16 cellular contexts compared by ENCODE assay signal in genomic region chr15:31217566-31218270, GRCh38.
DNase-seq lines count a peak whose midpoint lies in the region; ATAC-seq and FAIRE-seq lines count a peak whose summit lies in the region.
"Had no signal": no experiment of that assay in that cellular context is flagged by ENCODE, and none has a peak within 500 bp of the region (broad histone marks: within the 10 kb centered on the region; RNA-seq: fewer than 3 reads in every experiment).

No MANE protein-coding gene starts in this region.

- H3K27me3 ChIP-seq in CD8-positive, alpha-beta memory T cell (ENCODE audit: insufficient read depth, low read length, poor library complexity, severe bottlenecking), result no peaks in the 10 kb centered on the region
- H3K27me3 ChIP-seq in small intestine (ENCODE audit: control insufficient read depth in 2 of 2, insufficient read depth in 2 of 2, low read length in 2 of 2), result no peaks in the 10 kb centered on the region
- H3K27me3 ChIP-seq: heart right ventricle had no signal

- ATAC-seq in activated CD4-positive, CD25-positive, alpha-beta regulatory T cell treated with anti-CD3 and anti-CD28 coated beads, Interleukin-2, amount 50 U/mL, for 24 hours, result no peak
- ATAC-seq in T-helper 17 cell, result no peak
- no peak for ATAC-seq in natural killer cell treated with Interleukin-12 subunit alpha and Interleukin-12 subunit beta and Interleukin-15 and Interleukin-18, amount 100 ng/mL, for 72 hours
- ATAC-seq in GM21717 (IDR thresholded peaks at IDR 0.05; ENCODE audit: unreplicated experiment), result no peak
- ATAC-seq: HCT116, heart right ventricle had no signal

- no peaks in the 10 kb centered on the region for H3K27me3 Mint-ChIP-seq in CD8-positive, alpha-beta memory T cell
- no peaks in the 10 kb centered on the region for H3K27me3 Mint-ChIP-seq in T-helper 17 cell
- H3K27me3 Mint-ChIP-seq in natural killer cell treated with Interleukin-12 subunit alpha and Interleukin-12 subunit beta and Interleukin-15 and Interleukin-18, amount 100 ng/mL, for 72 hours, result no peaks in the 10 kb centered on the region

- POLR2A ChIA-PET in CD8-positive, alpha-beta memory T cell (lab: Charles Lee), result no interaction called here

- FAIRE-seq in small intestine (lab: Jason Lieb, UNC), result no peak

- H3K4me1 Mint-ChIP-seq in CD8-positive, alpha-beta memory T cell, result peaks cover 20 to 35% (median 27%) of the 10 kb centered on the region in 3 donors
- H3K4me1 Mint-ChIP-seq in T-helper 17 cell, result peaks cover 37% of the 10 kb centered on the region
- H3K4me1 Mint-ChIP-seq in natural killer cell treated with Interleukin-12 subunit alpha and Interleukin-12 subunit beta and Interleukin-15 and Interleukin-18, amount 100 ng/mL, for 72 hours (ENCODE audit: low read depth in 2 of 2), result peaks cover 18 to 20% of the 10 kb centered on the region in 2 donors

- no peaks in the 10 kb centered on the region for H3K9me3 Mint-ChIP-seq in CD8-positive, alpha-beta memory T cell
- H3K9me3 Mint-ChIP-seq in natural killer cell treated with Interleukin-12 subunit alpha and Interleukin-12 subunit beta and Interleukin-15 and Interleukin-18, amount 100 ng/mL, for 72 hours, result no peaks in the 10 kb centered on the region
- H3K9me3 Mint-ChIP-seq: endodermal cell had no signal

- peak overlapping the region in 7 of 8 donors; percentile 43 to 98 (median 91) for H3K27ac Mint-ChIP-seq in CD8-positive, alpha-beta memory T cell
- H3K27ac Mint-ChIP-seq in T-helper 17 cell, result peak overlapping the region; percentile 56
- H3K27ac Mint-ChIP-seq in natural killer cell treated with Interleukin-12 subunit alpha and Interleukin-12 subunit beta and Interleukin-15 and Interleukin-18, amount 100 ng/mL, for 72 hours, result peak overlapping the region; percentile 75 to 89
- H3K27ac Mint-ChIP-seq: endodermal cell had no signal

- peaks cover 24% of the 10 kb centered on the region for H3K4me1 ChIP-seq in CD8-positive, alpha-beta memory T cell (ENCODE audit: insufficient read depth, low read length)
- peaks cover 5 to 10% of the 10 kb centered on the region in 2 donors for H3K4me1 ChIP-seq in small intestine (ENCODE audit: control insufficient read depth in 2 of 2, insufficient read depth in 1 of 2, low read depth in 1 of 2, low read length in 1 of 2)

- no peaks in the 10 kb centered on the region for H3K9me3 ChIP-seq in CD8-positive, alpha-beta memory T cell (ENCODE audit: low read length)
- H3K9me3 ChIP-seq in T-helper 17 cell (ENCODE audit: control insufficient read depth, low read length, poor library complexity, severe bottlenecking), result no peaks in the 10 kb centered on the region
- no peaks in the 10 kb centered on the region for H3K9me3 ChIP-seq in small intestine (ENCODE audit: control insufficient read depth, low read depth)
- H3K9me3 ChIP-seq: heart right ventricle had no signal

- 96 to 98% (median 97%) methylated on average over 10 of the region's 10 CpGs for WGBS in small intestine, 3 donors

- no peak overlapping the region for H3K27ac ChIP-seq in CD8-positive, alpha-beta memory T cell (ENCODE audit: low read depth, low read length)
- no peak overlapping the region for H3K27ac ChIP-seq in small intestine (ENCODE audit: low read depth in 1 of 2, low read length in 1 of 2)
- H3K27ac ChIP-seq: C4-2B had no signal

- no peak overlapping the region for H3K4me3 ChIP-seq in CD8-positive, alpha-beta memory T cell (ENCODE audit: low read length)
- H3K4me3 ChIP-seq in small intestine (ENCODE audit: low read depth in 1 of 2, low read length in 2 of 2), result no peak overlapping the region

- H3K4me3 Mint-ChIP-seq in CD8-positive, alpha-beta memory T cell, result peak overlapping the region in 1 of 7 donors; percentile 40
- no peak overlapping the region for H3K4me3 Mint-ChIP-seq in T-helper 17 cell
- peak overlapping the region; percentile 69 for H3K4me3 Mint-ChIP-seq in natural killer cell treated with Interleukin-12 subunit alpha and Interleukin-12 subunit beta and Interleukin-15 and Interleukin-18, amount 100 ng/mL, for 72 hours
- H3K4me3 Mint-ChIP-seq: endodermal cell had no signal

- H3K36me3 Mint-ChIP-seq in CD8-positive, alpha-beta memory T cell, result no peaks in the 10 kb centered on the region
- H3K36me3 Mint-ChIP-seq in T-helper 17 cell (ENCODE audit: low read depth), result no peaks in the 10 kb centered on the region
- H3K36me3 Mint-ChIP-seq in natural killer cell treated with Interleukin-12 subunit alpha and Interleukin-12 subunit beta and Interleukin-15 and Interleukin-18, amount 100 ng/mL, for 72 hours, result no peaks in the 10 kb centered on the region

- H3K36me3 ChIP-seq in CD8-positive, alpha-beta memory T cell (ENCODE audit: insufficient read depth, low read length), result no peaks in the 10 kb centered on the region
- H3K36me3 ChIP-seq in small intestine (ENCODE audit: control insufficient read depth in 2 of 2, insufficient read depth in 2 of 2, low read length in 2 of 2), result no peaks in the 10 kb centered on the region
- H3K36me3 ChIP-seq: heart right ventricle had no signal

- peak; percentile 9 for DNase-seq in activated CD4-positive, CD25-positive, alpha-beta regulatory T cell treated with anti-CD3 and anti-CD28 coated beads, Interleukin-2, amount 50 U/mL, for 72 hours
- DNase-seq in CD8-positive, alpha-beta memory T cell, result no peak
- DNase-seq in T-helper 17 cell (no peak), small intestine (no peak), NCI-H1105 (lab: John Stamatoyannopoulos, UW) (no peak)
- DNase-seq in natural killer cell treated with Interleukin-12 subunit alpha and Interleukin-12 subunit beta and Interleukin-15 and Interleukin-18, amount 100 ng/mL, for 72 hours (ENCODE audit: low spot score), result no peak
- DNase-seq: central memory CD4-positive, alpha-beta T cell; endodermal cell; heart right ventricle; NCI-H1436 treated with DMSO at 0.1 percent for 48 hours; RPMI8226; stimulated activated CD4-positive, alpha-beta T cell treated with anti-CD3 and anti-CD28 coated beads, Interleukin-12 subunit alpha, Interleukin-12 subunit beta, amount 100 ng/mL, for 4 hours had no signal

- CTCF ChIA-PET in CD8-positive, alpha-beta memory T cell (lab: Charles Lee), result interaction anchor here (0.9 to 1.7 kb wide), 4 partner anchors 48 to 271 kb away, joined by 3 to 12 read pairs (median 6); no protein-coding TSS in a partner anchor
